ENCODE assay signal across 8 cellular contexts in the genomic region with DNA sequence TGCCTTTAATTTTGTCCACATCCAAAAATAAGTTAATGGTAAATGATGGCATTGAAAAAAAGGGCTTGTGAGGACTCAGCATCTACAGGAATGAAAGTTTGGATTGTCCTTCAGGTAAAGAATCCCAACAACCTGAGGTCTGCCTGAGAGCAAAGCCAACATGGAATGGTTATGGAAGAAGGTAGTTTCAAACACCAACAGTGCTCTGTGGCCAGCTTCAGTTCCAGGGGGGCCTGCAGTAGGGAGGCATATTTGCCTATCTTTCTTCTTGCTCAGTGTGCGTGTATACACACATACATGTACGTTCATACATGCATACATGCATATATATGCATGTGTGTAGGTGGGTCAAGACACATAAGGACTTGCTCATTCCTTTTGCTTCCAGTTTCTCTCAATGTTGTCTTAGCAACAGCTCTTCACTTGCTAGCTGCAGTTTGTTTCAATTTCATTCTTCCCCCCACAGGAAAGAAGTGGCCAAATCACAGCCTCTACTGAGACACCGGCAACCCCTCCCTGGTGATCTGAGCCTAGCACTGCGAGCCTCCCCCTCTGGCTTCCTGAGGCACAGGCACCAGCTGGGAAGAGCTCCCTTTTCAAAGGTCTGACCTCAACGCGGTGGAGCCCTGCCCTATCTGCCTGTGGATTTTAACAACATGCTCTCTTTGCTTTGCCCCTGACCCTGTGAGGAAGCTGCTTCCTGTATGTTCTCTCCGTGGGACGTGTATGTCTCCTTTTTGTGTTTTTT.
A peak's percentile ranks its signal among the peaks of the same experiment; 100 is the strongest.
DNase-seq lines count a peak whose midpoint lies in the region; ATAC-seq and TF ChIP-seq lines count a peak whose summit lies in the region.

No MANE protein-coding gene starts in this region.

- no peaks in the 10 kb centered on the region for H3K9me3 ChIP-seq in SK-N-SH
- no peaks in the 10 kb centered on the region for H3K9me3 ChIP-seq in osteoblast (ENCODE audit: low read depth, low read length)
- H3K9me3 ChIP-seq in WERI-Rb-1 (ENCODE audit: severe bottlenecking), result no peaks in the 10 kb centered on the region

- H3K4me3 ChIP-seq in SK-N-SH (ENCODE audit: low read depth in 2 of 2, low read length in 1 of 2), result no peak overlapping the region
- H3K4me3 ChIP-seq in osteoblast (ENCODE audit: insufficient read depth, low read length), result no peak overlapping the region
- no peak overlapping the region for H3K4me3 ChIP-seq in WERI-Rb-1 (ENCODE audit: low read depth, low read length)

- no peaks in the 10 kb centered on the region for H3K36me3 ChIP-seq in SK-N-SH (replicated peaks in 1 of 2; ENCODE audit: control insufficient read depth in 1 of 2, insufficient read depth in 2 of 2, low read length in 1 of 2)
- H3K36me3 ChIP-seq in osteoblast (ENCODE audit: insufficient read depth, low read length), result no peaks in the 10 kb centered on the region
- H3K36me3 ChIP-seq in WERI-Rb-1, result no peaks in the 10 kb centered on the region

- no peak for TF ChIP-seq CTCF in SK-N-SH (IDR thresholded peaks at IDR 0.05)
- no peak for TF ChIP-seq CTCF in osteoblast (IDR thresholded peaks at IDR 0.05; ENCODE audit: extremely low read depth, low read depth, low read length)
- no peak for TF ChIP-seq CTCF in WERI-Rb-1 (IDR thresholded peaks at IDR 0.05; ENCODE audit: low read depth, low read length)

- H3K27ac ChIP-seq in SK-N-SH (ENCODE audit: low read depth in 2 of 2, low read length in 1 of 2), result no peak overlapping the region
- peak overlapping the region; percentile 59 for H3K27ac ChIP-seq in osteoblast (ENCODE audit: low read depth, low read length)
- H3K27ac ChIP-seq in WERI-Rb-1, result no peak overlapping the region

- no peaks in the 10 kb centered on the region for H3K9me2 ChIP-seq in SK-N-SH

- POLR2A ChIA-PET in SK-N-SH (lab: Yijun Ruan, JAX), result no interaction called here

- ATAC-seq in SK-N-SH treated with all-trans-retinoic acid at 6 μM for 48 hours, result no peak
- ATAC-seq in HG02885 (IDR thresholded peaks at IDR 0.05; ENCODE audit: poor library complexity, unreplicated experiment), result peak; percentile 92

- no peak overlapping the region for H3K9ac ChIP-seq in SK-N-SH

- H3K79me2 ChIP-seq in SK-N-SH (ENCODE audit: insufficient read depth) (no peaks in the 10 kb centered on the region), osteoblast (ENCODE audit: insufficient read depth, low read length) (no peaks in the 10 kb centered on the region)

- H3K4me1 ChIP-seq in SK-N-SH (ENCODE audit: control insufficient read depth in 1 of 2, insufficient read depth in 2 of 2, low read depth in 1 of 2, low read length in 1 of 2) (peaks cover 0 to 11% of the 10 kb centered on the region in 2 experiments; a peak in 1 of 4 replicates), osteoblast (ENCODE audit: insufficient read depth, low read length) (peaks cover 27% of the 10 kb centered on the region)

- TF ChIP-seq RAD21 in SK-N-SH (IDR thresholded peaks at IDR 0.05; ENCODE audit: low read length), result no peak

- 52% methylated on average over 8 of the region's 8 CpGs for WGBS in SK-N-SH (ENCODE audit: low lambda C conversion rate)

- no peak for TF ChIP-seq EP300 in SK-N-SH (IDR thresholded peaks at IDR 0.05; ENCODE audit: borderline replicate concordance in 1 of 2, low read depth in 1 of 2, low read length in 1 of 2)

- CTCF ChIA-PET in SK-N-SH (lab: Yijun Ruan, JAX), result interaction anchor here (9.5 kb wide), 1 partner anchor 16 kb away, joined by 88 read pairs; no protein-coding TSS in a partner anchor

- no peaks in the 10 kb centered on the region for H4K20me1 ChIP-seq in SK-N-SH (ENCODE audit: insufficient read depth)
- no peaks in the 10 kb centered on the region for H4K20me1 ChIP-seq in osteoblast (ENCODE audit: insufficient read depth, low read length)

- 0 out of 2 replicates have a peak overlapping the region, but pooled peaks have one; percentile 41 for H2AFZ ChIP-seq in SK-N-SH (ENCODE audit: low read depth)
- H2AFZ ChIP-seq in osteoblast (ENCODE audit: low read length), result peak overlapping the region; percentile 62

- H3K4me2 ChIP-seq in SK-N-SH (no peak overlapping the region; the same call in 1 of the 2 replicates), osteoblast (ENCODE audit: insufficient read depth, low read length) (peak overlapping the region; percentile 57)

- H3K27me3 ChIP-seq in SK-N-SH (ENCODE audit: insufficient read depth) (peaks cover 5% of the 10 kb centered on the region; the same call in 1 of the 2 replicates), osteoblast (ENCODE audit: insufficient read depth, low read length) (peaks cover 3% of the 10 kb centered on the region), WERI-Rb-1 (ENCODE audit: insufficient read depth, low read depth, severe bottlenecking) (no peaks in the 10 kb centered on the region)

- H3F3A ChIP-seq in SK-N-SH (replicated peaks; ENCODE audit: insufficient read depth), result no peaks in the 10 kb centered on the region

- no peak for DNase-seq in SK-N-SH
- peak in 3 of 5 donors; percentile 30 to 82 (median 35) for DNase-seq in T-helper 1 cell
- DNase-seq in dermis blood vessel endothelial cell, result peak; percentile 47
- peak; percentile 93 for DNase-seq in osteoblast (ENCODE audit: insufficient read length, low spot score, missing footprints)
- no peak for DNase-seq in WERI-Rb-1
- DNase-seq in NCI-H1436 (lab: John Stamatoyannopoulos, UW), result no peak

TF ChIP-seq in SK-N-SH, 30 proteins besides CTCF, POLR2A, EP300 and RAD21 (continues in another document):
- TF ChIP-seq CHD2 (IDR thresholded peaks at IDR 0.05; ENCODE audit: low read length, partially characterized antibody), result no peak
- TF ChIP-seq TEAD4 (IDR thresholded peaks at IDR 0.05; ENCODE audit: borderline replicate concordance, insufficient read depth), result no peak
- no peak for TF ChIP-seq GABPA (IDR thresholded peaks at IDR 0.05; ENCODE audit: low read depth)
- no peak for TF ChIP-seq TAF1 (IDR thresholded peaks at IDR 0.05; ENCODE audit: borderline replicate concordance, low read depth, low read length)
- no peak for TF ChIP-seq SIN3A (IDR thresholded peaks at IDR 0.05; ENCODE audit: borderline replicate concordance, low read depth, low read length)
- TF ChIP-seq, protein P1, sequence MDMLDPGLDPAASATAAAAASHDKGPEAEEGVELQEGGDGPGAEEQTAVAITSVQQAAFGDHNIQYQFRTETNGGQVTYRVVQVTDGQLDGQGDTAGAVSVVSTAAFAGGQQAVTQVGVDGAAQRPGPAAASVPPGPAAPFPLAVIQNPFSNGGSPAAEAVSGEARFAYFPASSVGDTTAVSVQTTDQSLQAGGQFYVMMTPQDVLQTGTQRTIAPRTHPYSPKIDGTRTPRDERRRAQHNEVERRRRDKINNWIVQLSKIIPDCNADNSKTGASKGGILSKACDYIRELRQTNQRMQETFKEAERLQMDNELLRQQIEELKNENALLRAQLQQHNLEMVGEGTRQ (IDR thresholded peaks at IDR 0.05; ENCODE audit: borderline replicate concordance, low read depth, low read length), result no peak
- TF ChIP-seq, protein P2, sequence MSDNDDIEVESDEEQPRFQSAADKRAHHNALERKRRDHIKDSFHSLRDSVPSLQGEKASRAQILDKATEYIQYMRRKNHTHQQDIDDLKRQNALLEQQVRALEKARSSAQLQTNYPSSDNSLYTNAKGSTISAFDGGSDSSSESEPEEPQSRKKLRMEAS (IDR thresholded peaks at IDR 0.05; ENCODE audit: low read depth), result no peak
- TF ChIP-seq YY1 (IDR thresholded peaks at IDR 0.05; ENCODE audit: low read depth), result no peak
- no peak for TF ChIP-seq ELF1 (IDR thresholded peaks at IDR 0.05)
- no peak for TF ChIP-seq JUND (IDR thresholded peaks at IDR 0.05)

TF ChIP-seq in SK-N-SH treated with all-trans-retinoic acid at 6 μM for 48 hours, 23 proteins besides CTCF, POLR2A, EP300 and RAD21 (continues in another document):
- TF ChIP-seq CSDC2 (CRISPR knock-in tag; IDR thresholded peaks at IDR 0.05), result no peak
- no peak for TF ChIP-seq BACH2 (CRISPR knock-in tag; IDR thresholded peaks at IDR 0.05; ENCODE audit: borderline replicate concordance)
- TF ChIP-seq ZFP30 (CRISPR knock-in tag; IDR thresholded peaks at IDR 0.05), result no peak
- no peak for TF ChIP-seq GLIS3 (CRISPR knock-in tag; IDR thresholded peaks at IDR 0.05)
- no peak for TF ChIP-seq ZNF8 (CRISPR knock-in tag; IDR thresholded peaks at IDR 0.05)
- no peak for TF ChIP-seq OSR1 (CRISPR knock-in tag; IDR thresholded peaks at IDR 0.05)
- no peak for TF ChIP-seq SNAI2 (CRISPR knock-in tag; IDR thresholded peaks at IDR 0.05)
- TF ChIP-seq, protein P3, sequence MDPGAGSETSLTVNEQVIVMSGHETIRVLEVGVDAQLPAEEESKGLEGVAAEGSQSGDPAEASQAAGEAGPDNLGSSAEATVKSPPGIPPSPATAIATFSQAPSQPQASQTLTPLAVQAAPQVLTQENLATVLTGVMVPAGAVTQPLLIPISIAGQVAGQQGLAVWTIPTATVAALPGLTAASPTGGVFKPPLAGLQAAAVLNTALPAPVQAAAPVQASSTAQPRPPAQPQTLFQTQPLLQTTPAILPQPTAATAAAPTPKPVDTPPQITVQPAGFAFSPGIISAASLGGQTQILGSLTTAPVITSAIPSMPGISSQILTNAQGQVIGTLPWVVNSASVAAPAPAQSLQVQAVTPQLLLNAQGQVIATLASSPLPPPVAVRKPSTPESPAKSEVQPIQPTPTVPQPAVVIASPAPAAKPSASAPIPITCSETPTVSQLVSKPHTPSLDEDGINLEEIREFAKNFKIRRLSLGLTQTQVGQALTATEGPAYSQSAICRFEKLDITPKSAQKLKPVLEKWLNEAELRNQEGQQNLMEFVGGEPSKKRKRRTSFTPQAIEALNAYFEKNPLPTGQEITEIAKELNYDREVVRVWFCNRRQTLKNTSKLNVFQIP (CRISPR knock-in tag; IDR thresholded peaks at IDR 0.05; ENCODE audit: borderline replicate concordance, low read depth), result no peak

Comparison
In these comparisons a context has a peak if more than half of its experiments do, and no peak if none do; other contexts are left out.
1. DNase-seq: peak in T-helper 1 cell (3 of 5), dermis blood vessel endothelial cell (single experiment) and osteoblast (single experiment); none in SK-N-SH (single experiment), WERI-Rb-1 (single experiment) and NCI-H1436 (single experiment).